Comparison of ENCODE assay signal across 15 cellular contexts in the genomic region with DNA sequence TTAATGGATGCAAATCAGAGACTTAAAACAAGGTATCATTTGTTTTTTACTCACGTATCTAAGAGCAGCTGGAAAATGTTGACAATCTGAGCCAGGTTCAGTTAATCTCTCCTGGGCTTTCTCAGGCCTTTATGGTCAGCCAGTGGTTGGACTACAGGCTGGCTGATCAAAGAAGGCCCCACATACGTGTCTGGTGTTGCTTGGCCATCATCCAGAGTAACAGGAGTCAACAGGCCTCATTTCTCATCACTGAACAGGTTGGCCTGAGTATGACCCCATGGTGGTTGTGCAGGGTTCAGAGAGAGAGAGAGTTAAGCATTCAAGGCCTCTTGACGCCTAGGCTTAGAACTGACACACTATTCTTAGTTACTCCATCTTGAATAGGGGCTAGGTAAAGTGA.
A peak's percentile ranks its signal among the peaks of the same experiment; 100 is the strongest.
DNase-seq lines count a peak whose midpoint lies in the region; ATAC-seq and TF ChIP-seq lines count a peak whose summit lies in the region.
"Had no signal": no experiment of that assay in that cellular context is flagged by ENCODE, and none has a peak within 500 bp of the region (broad histone marks: within the 10 kb centered on the region; RNA-seq: fewer than 3 reads in every experiment).

No MANE protein-coding gene starts in this region.

- H3K27ac ChIP-seq in breast epithelium: no peak overlapping the region
- H3K27ac ChIP-seq: 22Rv1, BLaER1, HL-60 had no signal

- no peak overlapping the region for H3K4me3 ChIP-seq in breast epithelium
- H3K4me3 ChIP-seq: BLaER1 had no signal

- BruUV-seq in MCF 10A (replicated peaks; lab: Mats Ljungman, UMichigan): no TSS peak

- peaks cover 0 to 2% of the 10 kb centered on the region in 2 donors for H3K9me3 ChIP-seq in breast epithelium
- H3K9me3 ChIP-seq: Caco-2 had no signal

- TF ChIP-seq POLR2A in breast epithelium (IDR thresholded peaks at IDR 0.05): no peak

- no peaks in the 10 kb centered on the region for H3K36me3 ChIP-seq in breast epithelium

- DNase-seq in MCF 10A (ENCODE audit: unreplicated experiment): peak; percentile 9
- DNase-seq in breast epithelium (ENCODE audit: low spot score in 2 of 2): no peak
- peak; percentile 13 for DNase-seq in left kidney (ENCODE audit: low read depth, low spot score)
- DNase-seq in LoVo (ENCODE audit: low spot score): no peak
- no peak for DNase-seq in epidermal melanocyte (ENCODE audit: insufficient read length, low spot score)
- DNase-seq in HEK293T (ENCODE audit: extremely low spot score): no peak
- DNase-seq: Caco-2; CD8-positive, alpha-beta memory T cell; GF-D8; HCEC 1CT had no signal

- H3K36me3 Mint-ChIP-seq in MCF 10A (ENCODE audit: insufficient read depth, unreplicated experiment): no peaks in the 10 kb centered on the region

- H3K4me1 Mint-ChIP-seq in MCF 10A (ENCODE audit: insufficient read depth, unreplicated experiment): no peaks in the 10 kb centered on the region
- H3K4me1 Mint-ChIP-seq: CD8-positive, alpha-beta memory T cell had no signal

- H3K4me1 ChIP-seq in breast epithelium: no peaks in the 10 kb centered on the region
- H3K4me1 ChIP-seq: BLaER1, Caco-2 had no signal

- H3K27me3 Mint-ChIP-seq in MCF 10A (ENCODE audit: insufficient read depth, unreplicated experiment): no peaks in the 10 kb centered on the region

- TF ChIP-seq CTCF in MCF 10A (IDR thresholded peaks at IDR 0.05; ENCODE audit: unreplicated experiment): no peak
- TF ChIP-seq CTCF in breast epithelium (IDR thresholded peaks at IDR 0.05): no peak

- H3K9me3 Mint-ChIP-seq in MCF 10A (ENCODE audit: unreplicated experiment): no peaks in the 10 kb centered on the region

- no peak overlapping the region for H3K4me3 Mint-ChIP-seq in MCF 10A (ENCODE audit: unreplicated experiment)
- H3K4me3 Mint-ChIP-seq: CD8-positive, alpha-beta memory T cell had no signal

- POLR2A ChIA-PET in MCF 10A (lab: Yijun Ruan, JAX): no interaction called here
- POLR2A ChIA-PET in HEK293T (lab: Yijun Ruan, JAX): no interaction called here

- no peaks in the 10 kb centered on the region for H3K27me3 ChIP-seq in breast epithelium
- H3K27me3 ChIP-seq: BLaER1 had no signal

- H3K27ac Mint-ChIP-seq in MCF 10A (ENCODE audit: low read depth, unreplicated experiment): no peak overlapping the region
- H3K27ac Mint-ChIP-seq: CD8-positive, alpha-beta memory T cell had no signal

- intact Hi-C loops in MCF 10A (cut with micrococcal nuclease) (no loop called here), breast epithelium (cut with DNase I; ENCODE audit: low total_unique reads) (no loop called here)

- CTCF ChIA-PET in MCF 10A (lab: Yijun Ruan, JAX): no interaction called here
- CTCF ChIA-PET in HEK293T (lab: Yijun Ruan, JAX): no interaction called here

- peak; percentile 43 for ATAC-seq in esophagus mucosa
- ATAC-seq in HG02610 (IDR thresholded peaks at IDR 0.05; ENCODE audit: unreplicated experiment): no peak

TF ChIP-seq in HEK293T, 16 proteins besides CTCF, POLR2A, EP300 and RAD21:
- TF ChIP-seq HDGF (IDR thresholded peaks at IDR 0.05; ENCODE audit: borderline replicate concordance) (no peak), LEF1 (IDR thresholded peaks at IDR 0.05; ENCODE audit: borderline replicate concordance) (no peak), SP1 (IDR thresholded peaks at IDR 0.05) (no peak), ELF4 (IDR thresholded peaks at IDR 0.05) (no peak), TARDBP (IDR thresholded peaks at IDR 0.05) (no peak), NFRKB (IDR thresholded peaks at IDR 0.05) (no peak), SUZ12 (IDR thresholded peaks at IDR 0.05) (no peak), FOXK2 (IDR thresholded peaks at IDR 0.05) (no peak), CTBP1 (IDR thresholded peaks at IDR 0.05; ENCODE audit: borderline replicate concordance) (no peak), FOXA1 (IDR thresholded peaks at IDR 0.05) (no peak), BHLHE40 (IDR thresholded peaks at IDR 0.05; ENCODE audit: borderline replicate concordance) (no peak), ZNF384 (IDR thresholded peaks at IDR 0.05) (no peak), FOXM1 (IDR thresholded peaks at IDR 0.05; ENCODE audit: borderline replicate concordance) (no peak), L3MBTL2 (conservative IDR thresholded peaks at IDR 0.05) (no peak), ARNT (IDR thresholded peaks at IDR 0.05) (no peak)
- TF ChIP-seq, protein P1, sequence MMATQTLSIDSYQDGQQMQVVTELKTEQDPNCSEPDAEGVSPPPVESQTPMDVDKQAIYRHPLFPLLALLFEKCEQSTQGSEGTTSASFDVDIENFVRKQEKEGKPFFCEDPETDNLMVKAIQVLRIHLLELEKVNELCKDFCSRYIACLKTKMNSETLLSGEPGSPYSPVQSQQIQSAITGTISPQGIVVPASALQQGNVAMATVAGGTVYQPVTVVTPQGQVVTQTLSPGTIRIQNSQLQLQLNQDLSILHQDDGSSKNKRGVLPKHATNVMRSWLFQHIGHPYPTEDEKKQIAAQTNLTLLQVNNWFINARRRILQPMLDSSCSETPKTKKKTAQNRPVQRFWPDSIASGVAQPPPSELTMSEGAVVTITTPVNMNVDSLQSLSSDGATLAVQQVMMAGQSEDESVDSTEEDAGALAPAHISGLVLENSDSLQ (IDR thresholded peaks at IDR 0.05): no peak

Comparison
In these comparisons a context has a peak if more than half of its experiments do, and no peak if none do; other contexts are left out.
1. DNase-seq: peak in MCF 10A (single experiment) and left kidney (single experiment); none in breast epithelium (0 of 2), LoVo (single experiment), epidermal melanocyte (single experiment) and HEK293T (single experiment).